In the genomic region with DNA sequence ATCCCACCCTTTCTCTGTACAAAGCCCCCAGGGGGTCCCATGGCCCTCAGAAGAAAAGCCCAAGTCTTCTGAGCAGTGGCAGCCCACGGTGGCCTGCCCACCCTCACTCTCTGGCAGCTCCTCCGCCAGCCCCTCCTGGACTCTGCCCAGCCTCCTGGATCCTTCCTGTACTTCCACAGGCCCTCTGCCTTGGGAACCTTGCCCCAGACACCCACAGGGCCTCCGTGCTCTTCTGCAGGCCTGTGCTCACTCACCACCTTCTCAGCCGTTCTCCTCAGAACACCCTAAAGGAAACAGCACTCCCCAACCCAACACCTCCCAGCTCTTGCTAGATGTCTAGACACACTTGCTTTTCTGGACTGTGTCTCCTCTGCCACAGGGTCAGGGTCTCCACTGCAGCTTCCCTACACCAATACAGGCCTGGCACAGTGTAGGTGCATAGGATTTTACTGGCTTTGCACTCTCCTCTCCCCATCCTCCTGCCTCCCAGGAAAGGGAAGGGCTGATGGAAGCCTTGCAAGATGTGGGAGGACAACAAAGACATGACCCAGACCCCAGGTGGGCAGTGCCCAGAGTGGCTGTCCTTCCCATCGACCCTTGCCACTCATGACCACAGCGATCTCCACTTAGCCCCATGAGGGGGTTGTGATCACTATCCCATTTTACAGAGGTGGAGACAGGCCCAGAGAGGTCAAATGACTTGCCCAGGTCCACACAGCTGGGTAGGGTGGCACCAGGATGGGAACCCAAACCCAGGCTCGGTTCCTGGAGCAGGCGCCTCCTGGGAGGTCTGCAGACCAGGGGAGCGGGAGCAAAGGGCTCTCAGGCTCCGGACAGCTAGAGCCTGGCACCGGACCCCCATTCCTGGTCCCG, we compare ENCODE assay signal across 11 cellular contexts. TPM values are rescaled to one million over a fixed set of nuclear protein-coding genes. Genes with fewer than 3 reads are reported as not detected.
A peak's percentile ranks its signal among the peaks of the same experiment; 100 is the strongest.
DNase-seq lines count a peak whose midpoint lies in the region; ATAC-seq and TF ChIP-seq lines count a peak whose summit lies in the region.
"Had no signal": no experiment of that assay in that cellular context is flagged by ENCODE, and none has a peak within 500 bp of the region (broad histone marks: within the 10 kb centered on the region; RNA-seq: fewer than 3 reads in every experiment).

No MANE protein-coding gene starts in this region.

- no peak overlapping the region for H3K27ac Mint-ChIP-seq in activated T-cell treated with anti-CD3 and anti-CD28 coated beads, Interleukin-2, amount 50 U/mL, for 72 hours
- peak overlapping the region; percentile 48 for H3K27ac Mint-ChIP-seq in mesothelial cell of epicardium
- H3K27ac Mint-ChIP-seq: activated naive CD4-positive, alpha-beta T cell treated with anti-CD3 and anti-CD28 coated beads, Interleukin-2, amount 50 U/mL, for 72 hours had no signal

- peak overlapping the region; percentile 53 to 68 (median 62) for H3K4me3 ChIP-seq in upper lobe of left lung
- H3K4me3 ChIP-seq: A549 had no signal

- H3K4me1 Mint-ChIP-seq in activated T-cell treated with anti-CD3 and anti-CD28 coated beads, Interleukin-2, amount 50 U/mL, for 72 hours (ENCODE audit: low read depth) = peaks cover 15% of the 10 kb centered on the region
- peaks cover 33% of the 10 kb centered on the region for H3K4me1 Mint-ChIP-seq in mesothelial cell of epicardium

- H3K27me3 ChIP-seq in upper lobe of left lung = peaks cover 0 to 36% (median 19%) of the 10 kb centered on the region in 4 donors

- H3K27me3 Mint-ChIP-seq in activated T-cell treated with anti-CD3 and anti-CD28 coated beads, Interleukin-2, amount 50 U/mL, for 72 hours (ENCODE audit: low read depth) = peaks cover 60% of the 10 kb centered on the region
- peaks cover 10% of the 10 kb centered on the region for H3K27me3 Mint-ChIP-seq in mesothelial cell of epicardium (ENCODE audit: low read depth)

- H3K4me1 ChIP-seq in upper lobe of left lung = peaks cover 34 to 52% (median 45%) of the 10 kb centered on the region in 4 donors

- TF ChIP-seq CTCF in mesothelial cell of epicardium (IDR thresholded peaks at IDR 0.05; ENCODE audit: unreplicated experiment) (no peak), upper lobe of left lung (IDR thresholded peaks at IDR 0.05) (no peak), GM10266 (IDR thresholded peaks at IDR 0.05; ENCODE audit: control insufficient read depth, insufficient read depth, low read depth, missing control alignments) (no peak)

- no peaks in the 10 kb centered on the region for H3K36me3 Mint-ChIP-seq in activated T-cell treated with anti-CD3 and anti-CD28 coated beads, Interleukin-2, amount 50 U/mL, for 72 hours (ENCODE audit: insufficient read depth in 2 of 2)
- peaks cover 3% of the 10 kb centered on the region for H3K36me3 Mint-ChIP-seq in mesothelial cell of epicardium

- DNase-seq in activated T-cell treated with anti-CD3 and anti-CD28 coated beads, Interleukin-2, amount 50 U/mL, for 72 hours = no peak
- DNase-seq in activated T-cell treated with anti-CD3 and anti-CD28 coated beads for 4 hours (no peak), ecto neural progenitor cell (ENCODE audit: low spot score) (peak; percentile 45), mesothelial cell of epicardium (ENCODE audit: low spot score in 2 of 2, unreplicated experiment in 2 of 2) (no peak), upper lobe of left lung (peak in 1 of 2 donors; percentile 17), GM10266 (ENCODE audit: extremely low spot score) (no peak)
- DNase-seq in activated naive CD4-positive, alpha-beta T cell treated with anti-CD3 and anti-CD28 coated beads, Interleukin-2, amount 50 U/mL, for 16 hours = no peak
- DNase-seq: NCI-H1092 treated with DMSO at 0.1 percent for 48 hours had no signal

- no peak for ATAC-seq in activated T-cell treated with anti-CD3 and anti-CD28 coated beads, Interleukin-2, amount 50 U/mL, for 72 hours (replicated peaks in 1 of 2)
- ATAC-seq in upper lobe of left lung (ENCODE audit: low FRiP score in 2 of 2) (no peak), GM21529 (IDR thresholded peaks at IDR 0.05; ENCODE audit: unreplicated experiment) (no peak)
- ATAC-seq: A549 had no signal

- TF ChIP-seq EP300 in upper lobe of left lung (IDR thresholded peaks at IDR 0.05) = no peak

- H3K9me3 Mint-ChIP-seq in activated T-cell treated with anti-CD3 and anti-CD28 coated beads, Interleukin-2, amount 50 U/mL, for 72 hours = no peaks in the 10 kb centered on the region
- H3K9me3 Mint-ChIP-seq in mesothelial cell of epicardium = no peaks in the 10 kb centered on the region
- H3K9me3 Mint-ChIP-seq: activated naive CD4-positive, alpha-beta T cell treated with anti-CD3 and anti-CD28 coated beads, Interleukin-2, amount 50 U/mL, for 72 hours had no signal

- peak overlapping the region; percentile 46 to 86 (median 78) for H3K27ac ChIP-seq in upper lobe of left lung
- H3K27ac ChIP-seq: A549 had no signal

- no peaks in the 10 kb centered on the region for H3K36me3 ChIP-seq in upper lobe of left lung

- H3K4me3 Mint-ChIP-seq in activated T-cell treated with anti-CD3 and anti-CD28 coated beads, Interleukin-2, amount 50 U/mL, for 72 hours = peak overlapping the region; percentile 21 to 36
- H3K4me3 Mint-ChIP-seq in mesothelial cell of epicardium = peak overlapping the region; percentile 62

- H3K9me3 ChIP-seq in upper lobe of left lung = no peaks in the 10 kb centered on the region
- H3K9me3 ChIP-seq: A549 had no signal

- 56 to 74% methylated on average over 7 to 12 of the region's 12 CpGs for WGBS in upper lobe of left lung, 2 donors

- TF ChIP-seq POLR2A in upper lobe of left lung (IDR thresholded peaks at IDR 0.05) = no peak

RNA-seq across cellular contexts. Expression of a gene that starts 2.0 kb away (rescaled TPM):
- 1 to 10 TPM; 1.0 to 1.4 TPM for total RNA-seq in activated T-cell treated with anti-CD3 and anti-CD28 coated beads, Interleukin-2, amount 50 U/mL, for 72 hours
- 45.7 to 47.2 TPM (median 46.8 TPM) in 3 replicates for total RNA-seq in mesothelial cell of epicardium
- total RNA-seq in upper lobe of left lung = 10 to 100 TPM; 10.1 to 36.7 (median 16.1) TPM

RNA-seq across cellular contexts. Expression of a gene that starts 41.7 kb away (rescaled TPM):
- 10 to 100 TPM in 1 of 2 donors, 1 to 10 TPM in 1; 8.3 to 11.7 TPM for total RNA-seq in activated T-cell treated with anti-CD3 and anti-CD28 coated beads, Interleukin-2, amount 50 U/mL, for 72 hours
- total RNA-seq in mesothelial cell of epicardium (36.8 to 38.3 TPM (median 38.1 TPM) in 3 replicates), upper lobe of left lung (10 to 100 TPM in 5 of 6 donors, 1 to 10 TPM in 1; 8.9 to 26.2 (median 12.7) TPM)

RNA-seq across cellular contexts. Expression of a gene that starts 59.9 kb away (rescaled TPM):
- total RNA-seq in activated T-cell treated with anti-CD3 and anti-CD28 coated beads, Interleukin-2, amount 50 U/mL, for 72 hours = 10 to 100 TPM; 21.4 to 26.5 TPM
- total RNA-seq in mesothelial cell of epicardium (58.4 to 60.3 TPM (median 59.9 TPM) in 3 replicates), upper lobe of left lung (10 to 100 TPM; 17.5 to 48.2 (median 22.7) TPM)

Comparison
In these comparisons a context has a peak if more than half of its experiments do, and no peak if none do; other contexts are left out.
1. RNA of a gene that starts 2.0 kb away (total RNA-seq): 45.7 to 47.2 TPM in mesothelial cell of epicardium and 10.1 to 36.7 TPM in upper lobe of left lung; 1.0 to 1.4 TPM in activated T-cell treated with anti-CD3 and anti-CD28 coated beads, Interleukin-2, amount 50 U/mL, for 72 hours; every median in the first group is over 4 times any median in the second.